In the genomic region with DNA sequence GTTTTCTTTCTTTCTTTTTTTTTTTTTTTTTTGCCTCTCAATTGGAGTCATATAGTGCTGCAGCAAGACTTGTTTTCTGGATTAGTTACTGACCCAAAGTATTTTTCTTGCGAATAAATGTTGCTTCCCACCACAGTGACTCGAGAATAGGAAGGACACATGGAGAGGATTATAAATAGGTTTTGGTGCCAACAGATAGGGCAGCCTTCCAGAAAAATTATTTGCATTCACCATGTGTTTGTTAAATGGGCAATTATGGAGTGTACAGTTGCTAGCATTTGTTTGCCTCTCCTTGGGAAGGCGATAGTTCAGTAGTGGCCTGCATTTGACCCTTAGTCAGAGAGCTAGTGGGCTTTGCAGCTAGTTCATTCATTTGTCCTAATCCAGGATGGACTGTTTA, we compare ENCODE assay signal across 11 cellular contexts.
DNase-seq lines count a peak whose midpoint lies in the region; ATAC-seq and TF ChIP-seq lines count a peak whose summit lies in the region.
"Had no signal": no experiment of that assay in that cellular context is flagged by ENCODE, and none has a peak within 500 bp of the region (broad histone marks: within the 10 kb centered on the region; RNA-seq: fewer than 3 reads in every experiment).

No MANE protein-coding gene starts in this region.

- TF ChIP-seq CTCF in fibroblast of mammary gland (conservative IDR thresholded peaks at IDR 0.05; ENCODE audit: control insufficient read depth, insufficient read depth, low read depth, low read length), result no peak
- no peak for TF ChIP-seq CTCF in neural progenitor cell (IDR thresholded peaks at IDR 0.05)

- no peaks in the 10 kb centered on the region for H3K9me3 ChIP-seq in neural progenitor cell (ENCODE audit: low read depth)
- H3K9me3 ChIP-seq: BE2C, SJCRH30 had no signal

- H3K27ac ChIP-seq in neural progenitor cell, result no peak overlapping the region
- H3K27ac ChIP-seq: SJCRH30 had no signal

- peaks cover 74% of the 10 kb centered on the region for H3K4me1 Mint-ChIP-seq in stimulated activated naive CD8-positive, alpha-beta T cell treated with anti-CD3 and anti-CD28 coated beads, Interleukin-15, Interleukin-2, amounts not matched to agents 100 ng/mL and 50 ng/mL, for 24 hours (ENCODE audit: low read depth)
- H3K4me1 Mint-ChIP-seq in activated naive CD4-positive, alpha-beta T cell treated with anti-CD3 and anti-CD28 coated beads for 36 hours (ENCODE audit: low read depth), result peaks cover 43% of the 10 kb centered on the region
- H3K4me1 Mint-ChIP-seq in neural progenitor cell, result peaks cover 55% of the 10 kb centered on the region

- H3F3A ChIP-seq in neural progenitor cell (ENCODE audit: low read depth), result peaks cover 12% of the 10 kb centered on the region

- H3K4me3 Mint-ChIP-seq in stimulated activated naive CD8-positive, alpha-beta T cell treated with anti-CD3 and anti-CD28 coated beads, Interleukin-15, Interleukin-2, amounts not matched to agents 100 ng/mL and 50 ng/mL, for 24 hours, result peak overlapping the region; percentile 4
- no peak overlapping the region for H3K4me3 Mint-ChIP-seq in activated naive CD4-positive, alpha-beta T cell treated with anti-CD3 and anti-CD28 coated beads for 36 hours
- no peak overlapping the region for H3K4me3 Mint-ChIP-seq in neural progenitor cell

- peaks cover 26% of the 10 kb centered on the region for H4K20me1 ChIP-seq in neural progenitor cell (ENCODE audit: low read depth)

- H2AFZ ChIP-seq in neural progenitor cell (replicated peaks), result no peak overlapping the region

- H3K79me2 ChIP-seq in neural progenitor cell (ENCODE audit: low read depth), result peaks cover 24% of the 10 kb centered on the region

- H3K9me3 Mint-ChIP-seq in stimulated activated naive CD8-positive, alpha-beta T cell treated with anti-CD3 and anti-CD28 coated beads, Interleukin-15, Interleukin-2, amounts not matched to agents 100 ng/mL and 50 ng/mL, for 24 hours, result no peaks in the 10 kb centered on the region
- no peaks in the 10 kb centered on the region for H3K9me3 Mint-ChIP-seq in activated naive CD4-positive, alpha-beta T cell treated with anti-CD3 and anti-CD28 coated beads for 36 hours
- peaks cover 5% of the 10 kb centered on the region for H3K9me3 Mint-ChIP-seq in neural progenitor cell

- H3K9ac ChIP-seq in neural progenitor cell, result no peak overlapping the region

- peaks cover 7% of the 10 kb centered on the region for H3K36me3 Mint-ChIP-seq in stimulated activated naive CD8-positive, alpha-beta T cell treated with anti-CD3 and anti-CD28 coated beads, Interleukin-15, Interleukin-2, amounts not matched to agents 100 ng/mL and 50 ng/mL, for 24 hours (ENCODE audit: low read depth)
- peaks cover 3% of the 10 kb centered on the region for H3K36me3 Mint-ChIP-seq in activated naive CD4-positive, alpha-beta T cell treated with anti-CD3 and anti-CD28 coated beads for 36 hours (ENCODE audit: low read depth)
- H3K36me3 Mint-ChIP-seq in neural progenitor cell, result no peaks in the 10 kb centered on the region

- no peak for DNase-seq in stimulated activated naive CD8-positive, alpha-beta T cell treated with anti-CD3 and anti-CD28 coated beads, Interleukin-15, Interleukin-2, amounts not matched to agents 100 U/mL and 50 U/mL, for 24 hours
- DNase-seq in NCI-H69 (lab: John Stamatoyannopoulos, UW), result peak; percentile 64
- peak; percentile 53 for DNase-seq in fibroblast of mammary gland (ENCODE audit: low read depth)
- DNase-seq in activated naive CD4-positive, alpha-beta T cell treated with anti-CD3 and anti-CD28 coated beads for 36 hours, result no peak
- DNase-seq in hippocampal formation (lab: John Stamatoyannopoulos, UW), result no peak
- DNase-seq in neural progenitor cell (ENCODE audit: low spot score), result no peak
- DNase-seq: activated CD8-positive, alpha-beta memory T cell treated with anti-CD3 and anti-CD28 coated beads, Interleukin-2, amount 50 U/mL, for 48 hours; BE2C had no signal

- H3K27me3 ChIP-seq in neural progenitor cell, result no peaks in the 10 kb centered on the region
- H3K27me3 ChIP-seq: BE2C, SJCRH30 had no signal

- H3K36me3 ChIP-seq in neural progenitor cell, result no peaks in the 10 kb centered on the region
- H3K36me3 ChIP-seq: BE2C, SJCRH30 had no signal

- no peaks in the 10 kb centered on the region for H3K27me3 Mint-ChIP-seq in stimulated activated naive CD8-positive, alpha-beta T cell treated with anti-CD3 and anti-CD28 coated beads, Interleukin-15, Interleukin-2, amounts not matched to agents 100 ng/mL and 50 ng/mL, for 24 hours
- no peaks in the 10 kb centered on the region for H3K27me3 Mint-ChIP-seq in activated naive CD4-positive, alpha-beta T cell treated with anti-CD3 and anti-CD28 coated beads for 36 hours (ENCODE audit: low read depth)
- no peaks in the 10 kb centered on the region for H3K27me3 Mint-ChIP-seq in neural progenitor cell (ENCODE audit: insufficient read depth, low read depth)

- CTCF ChIA-PET in activated naive CD4-positive, alpha-beta T cell treated with anti-CD3 and anti-CD28 coated beads for 36 hours (lab: Charles Lee), result no interaction called here

- no peak for ATAC-seq in stimulated activated naive CD8-positive, alpha-beta T cell treated with anti-CD3 and anti-CD28 coated beads, Interleukin-15, Interleukin-2, amounts not matched to agents 100 U/mL and 50 U/mL, for 24 hours
- ATAC-seq in GM21528 (IDR thresholded peaks at IDR 0.05; ENCODE audit: low FRiP score, unreplicated experiment), result no peak

- H3K4me2 ChIP-seq in neural progenitor cell, result no peak overlapping the region

- peaks cover 24% of the 10 kb centered on the region for H3K4me1 ChIP-seq in neural progenitor cell

- H3K27ac Mint-ChIP-seq in stimulated activated naive CD8-positive, alpha-beta T cell treated with anti-CD3 and anti-CD28 coated beads, Interleukin-15, Interleukin-2, amounts not matched to agents 100 ng/mL and 50 ng/mL, for 24 hours, result peak overlapping the region; percentile 48
- no peak overlapping the region for H3K27ac Mint-ChIP-seq in activated naive CD4-positive, alpha-beta T cell treated with anti-CD3 and anti-CD28 coated beads for 36 hours
- no peak overlapping the region for H3K27ac Mint-ChIP-seq in neural progenitor cell

- intact Hi-C loops in activated naive CD4-positive, alpha-beta T cell treated with anti-CD3 and anti-CD28 coated beads for 36 hours (cut with micrococcal nuclease), result no loop called here

- H3K4me3 ChIP-seq in fibroblast of mammary gland (ENCODE audit: control insufficient read depth, low read depth, low read length) (no peak overlapping the region), neural progenitor cell (no peak overlapping the region)
- H3K4me3 ChIP-seq: SJCRH30 had no signal

Comparison
In these comparisons a context has a peak if more than half of its experiments do, and no peak if none do; other contexts are left out.
1. DNase-seq: peak in NCI-H69 (single experiment) and fibroblast of mammary gland (single experiment); none in stimulated activated naive CD8-positive, alpha-beta T cell treated with anti-CD3 and anti-CD28 coated beads, Interleukin-15, Interleukin-2, amounts not matched to agents 100 U/mL and 50 U/mL, for 24 hours (single experiment), activated naive CD4-positive, alpha-beta T cell treated with anti-CD3 and anti-CD28 coated beads for 36 hours (single experiment), hippocampal formation (0 of 2) and neural progenitor cell (single experiment).